ENCODE assay signal across 13 cellular contexts in the genomic region with DNA sequence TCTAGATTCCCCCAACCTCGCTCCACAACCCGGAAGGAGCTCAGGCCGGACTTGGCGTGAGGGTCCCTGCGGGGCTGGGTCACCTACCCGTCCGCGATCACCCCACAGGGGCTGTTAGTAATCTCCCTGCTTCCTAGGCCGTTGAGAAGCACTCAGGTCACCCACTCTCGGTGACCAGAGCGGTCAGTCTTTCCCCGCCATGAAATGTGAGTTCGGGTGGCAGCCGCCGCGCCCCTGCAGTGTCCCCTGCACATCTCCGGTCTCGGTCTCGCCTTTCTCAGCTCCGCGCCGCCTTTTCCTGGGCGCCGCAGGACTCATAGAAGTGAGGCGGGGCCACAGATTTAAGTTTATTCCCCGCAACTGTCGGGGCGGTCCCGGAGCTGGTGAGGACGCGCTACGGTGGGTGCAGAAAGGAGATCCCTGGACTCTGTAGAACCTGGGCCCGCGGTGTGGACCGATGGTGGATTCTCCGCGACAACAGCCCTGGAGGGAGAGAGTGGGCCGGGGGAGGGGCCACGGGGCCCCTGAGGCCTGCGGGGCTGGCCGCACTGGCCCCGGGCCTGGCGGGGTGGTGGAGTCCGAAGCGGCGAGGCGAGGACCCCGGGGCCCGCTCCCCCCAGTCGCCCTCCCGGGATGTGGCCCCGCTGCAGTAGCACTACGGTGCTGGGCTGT. TPM values are rescaled to one million over a fixed set of nuclear protein-coding genes. Genes with fewer than 3 reads are reported as not detected.
A peak's percentile ranks its signal among the peaks of the same experiment; 100 is the strongest.
DNase-seq lines count a peak whose midpoint lies in the region; ATAC-seq and TF ChIP-seq lines count a peak whose summit lies in the region.
"Had no signal": no experiment of that assay in that cellular context is flagged by ENCODE, and none has a peak within 500 bp of the region (broad histone marks: within the 10 kb centered on the region; RNA-seq: fewer than 3 reads in every experiment).

No MANE protein-coding gene starts in this region.

- H3K9me3 Mint-ChIP-seq in neural crest cell (no peaks in the 10 kb centered on the region), type B pancreatic cell (no peaks in the 10 kb centered on the region)

- DNase-seq in cardiac muscle cell (ENCODE audit: low read depth in 1 of 2, low spot score in 1 of 2), result no peak
- DNase-seq in left ventricle myocardium superior, result no peak
- no peak for DNase-seq in foreskin keratinocyte
- no peak for DNase-seq in neural crest cell (ENCODE audit: low read depth, low spot score)
- DNase-seq in type B pancreatic cell (ENCODE audit: extremely low spot score, unreplicated experiment), result no peak
- DNase-seq in activated gamma-delta T cell treated with Interleukin-2 at 50 U/mL for 16 hours, result no peak
- DNase-seq in RPMI8226, result no peak
- DNase-seq in NK-92 (lab: John Stamatoyannopoulos, UW; ENCODE audit: unreplicated experiment), result no peak
- DNase-seq: COR-L47, MM.1S had no signal

- H3K4me1 ChIP-seq in cardiac muscle cell (ENCODE audit: low read depth), result peaks cover 8% of the 10 kb centered on the region
- no peaks in the 10 kb centered on the region for H3K4me1 ChIP-seq in foreskin keratinocyte

- H3K4me3 ChIP-seq in cardiac muscle cell, result peak overlapping the region; percentile 22

- H3K4me1 Mint-ChIP-seq in neural crest cell, result peaks cover 20% of the 10 kb centered on the region
- H3K4me1 Mint-ChIP-seq in type B pancreatic cell (ENCODE audit: unreplicated experiment), result peaks cover 15% of the 10 kb centered on the region

- no peak overlapping the region for H3K27ac Mint-ChIP-seq in neural crest cell (ENCODE audit: unreplicated experiment)
- H3K27ac Mint-ChIP-seq in type B pancreatic cell, result no peak overlapping the region

- ATAC-seq in left ventricle myocardium superior, result no peak
- ATAC-seq in foreskin keratinocyte, result peak; percentile 24
- ATAC-seq: activated CD4-positive, CD25-positive, alpha-beta regulatory T cell treated with anti-CD3 and anti-CD28 coated beads, Interleukin-2, amount 50 U/mL, for 24 hours had no signal

- intact Hi-C loops in left ventricle myocardium superior (cut with micrococcal nuclease), result no loop called here

- H3K36me3 ChIP-seq in cardiac muscle cell, result no peaks in the 10 kb centered on the region

- H3K4me3 Mint-ChIP-seq in neural crest cell (peak overlapping the region; percentile 69), type B pancreatic cell (peak overlapping the region; percentile 82)

- peaks cover 98% of the 10 kb centered on the region for H3K27me3 Mint-ChIP-seq in neural crest cell (ENCODE audit: low read depth)
- peaks cover 98% of the 10 kb centered on the region for H3K27me3 Mint-ChIP-seq in type B pancreatic cell

- H3K27ac ChIP-seq in cardiac muscle cell (no peak overlapping the region), foreskin keratinocyte (no peak overlapping the region)

- TF ChIP-seq CTCF in cardiac muscle cell (IDR thresholded peaks at IDR 0.05; ENCODE audit: low read depth, low read length) (no peak), foreskin keratinocyte (conservative IDR thresholded peaks at IDR 0.05) (no peak), neural crest cell (conservative IDR thresholded peaks at IDR 0.05) (no peak), type B pancreatic cell (conservative IDR thresholded peaks at IDR 0.05) (no peak)

- H3K27me3 ChIP-seq in cardiac muscle cell (peaks cover 100% of the 10 kb centered on the region), foreskin keratinocyte (peaks cover 99% of the 10 kb centered on the region)

- no peaks in the 10 kb centered on the region for H3K9me3 ChIP-seq in cardiac muscle cell (ENCODE audit: low read depth)

- no peaks in the 10 kb centered on the region for H3K36me3 Mint-ChIP-seq in neural crest cell (ENCODE audit: low read depth)
- no peaks in the 10 kb centered on the region for H3K36me3 Mint-ChIP-seq in type B pancreatic cell

RNA-seq across cellular contexts. Expression of gene FEZF1, which starts 4.5 kb away (rescaled TPM):
- total RNA-seq in cardiac muscle cell, result not detected in 2 replicates
- not detected in 2 replicates for polyA plus RNA-seq in cardiac muscle cell
- not detected for total RNA-seq in left ventricle myocardium superior
- total RNA-seq in foreskin keratinocyte, result not detected in 2 replicates
- polyA plus RNA-seq in foreskin keratinocyte, result not detected in 2 replicates
- not detected in 2 replicates for total RNA-seq in neural crest cell
- 0.67 TPM in 1 of 2 replicates, not detected in the other for total RNA-seq in type B pancreatic cell (ENCODE audit: low replicate concordance)
- total RNA-seq: fibroblast of lung, OCI-LY7 had no signal
- polyA plus RNA-seq: fibroblast of lung had no signal
